ENCODE assay signal across 13 cellular contexts in the genomic region with DNA sequence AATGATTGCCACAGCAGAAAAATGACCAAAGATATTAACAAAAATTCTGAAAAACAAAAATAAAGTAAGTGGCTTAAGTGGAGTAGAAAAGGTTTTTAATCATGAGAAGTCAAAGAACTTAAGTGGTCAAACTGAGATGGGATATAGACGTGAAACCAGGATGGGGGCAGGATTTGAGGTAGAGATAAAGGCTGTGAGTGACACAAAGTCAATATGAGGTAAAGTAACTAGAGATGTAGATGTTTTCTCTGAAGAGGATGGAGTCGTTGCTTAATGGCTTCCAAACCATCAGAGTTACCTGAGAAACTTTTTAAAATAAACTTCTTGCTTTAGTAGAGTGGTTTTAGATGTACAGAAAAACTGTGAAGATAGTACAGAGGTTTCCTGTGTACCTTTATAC.
"Had no signal": no experiment of that assay in that cellular context is flagged by ENCODE, and none has a peak within 500 bp of the region (broad histone marks: within the 10 kb centered on the region; RNA-seq: fewer than 3 reads in every experiment).

No MANE protein-coding gene starts in this region.

- DNase-seq: activated B cell treated with CpG ODN at 0.5 μM for 24 hours; activated CD4-positive, alpha-beta T cell treated with anti-CD3 and anti-CD28 coated beads, Interleukin-2, amount 50 U/mL, for 1 hour; cerebellar nuclear complex; effector memory CD4-positive, alpha-beta T cell; foreskin melanocyte; pancreas; stimulated activated naive CD8-positive, alpha-beta T cell treated with anti-CD3 and anti-CD28 coated beads, Interleukin-15, Interleukin-2, amounts not matched to agents 100 U/mL and 50 U/mL, for 24 hours; testis; upper lobe of left lung had no signal

- H3K36me3 ChIP-seq: pancreas, upper lobe of left lung had no signal

- H3K9me3 ChIP-seq: pancreas, testis, upper lobe of left lung had no signal

- H3K27ac ChIP-seq: pancreas, testis, upper lobe of left lung had no signal

- ATAC-seq: activated naive CD4-positive, alpha-beta T cell treated with anti-CD3 and anti-CD28 coated beads, Interleukin-2, amount 50 U/mL, for 72 hours; pancreas; sciatic nerve; stimulated activated naive CD8-positive, alpha-beta T cell treated with anti-CD3 and anti-CD28 coated beads, Interleukin-15, Interleukin-2, amounts not matched to agents 100 U/mL and 50 U/mL, for 24 hours had no signal

- H3K4me3 ChIP-seq: pancreas, testis, upper lobe of left lung had no signal

- H3K4me1 ChIP-seq: testis had no signal

- H3K27ac Mint-ChIP-seq: activated T-helper 2 cell treated with anti-CD3 and anti-CD28 coated beads, Interferon-gamma antibody, Interleukin-2, Interleukin-4, amounts not matched to agents 10 μg/mL and 5 μg/mL and 100 μg/mL, durations not matched to agents 14 hours and 24 hours and 36 hours; brain had no signal

- H3K4me3 Mint-ChIP-seq: activated B cell treated with CpG ODN at 0.5 μM for 24 hours, brain had no signal

- H3K27me3 Mint-ChIP-seq: activated B cell treated with CpG ODN at 0.5 μM for 24 hours, brain had no signal

- FAIRE-seq: pancreas had no signal

- H3K27me3 ChIP-seq: pancreas, testis, upper lobe of left lung had no signal
